25 cellular contexts compared by ENCODE assay signal in the genomic region with DNA sequence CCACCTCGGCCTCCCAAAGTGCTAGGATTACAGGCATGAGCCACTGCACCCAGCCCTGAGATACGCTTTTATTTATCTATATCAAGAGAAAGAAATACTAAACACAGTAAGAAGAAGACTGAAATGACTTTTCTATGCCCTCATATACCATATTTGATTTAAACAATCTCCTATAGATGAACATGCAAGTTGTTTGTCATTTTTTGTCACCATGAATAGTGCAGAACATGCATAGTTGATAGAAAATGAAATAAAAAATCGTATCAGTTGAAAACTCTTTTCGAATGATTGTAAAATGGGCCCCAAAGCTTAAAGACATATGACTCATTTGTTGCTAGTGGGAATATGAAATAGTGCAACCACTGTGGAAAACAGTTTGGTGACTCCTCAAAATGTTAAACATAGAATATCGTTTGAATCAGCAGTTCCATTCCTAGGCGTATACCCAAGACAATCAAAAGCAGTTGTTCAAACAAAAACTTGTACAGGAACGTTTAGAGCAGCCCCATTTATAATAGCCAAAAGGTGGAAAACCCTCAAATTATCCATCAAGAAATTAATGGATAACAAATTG.
DNase-seq lines count a peak whose midpoint lies in the region; ATAC-seq and TF ChIP-seq lines count a peak whose summit lies in the region.
"Had no signal": no experiment of that assay in that cellular context is flagged by ENCODE, and none has a peak within 500 bp of the region (broad histone marks: within the 10 kb centered on the region; RNA-seq: fewer than 3 reads in every experiment).

No MANE protein-coding gene starts in this region.

- intact Hi-C loops in activated naive CD4-positive, alpha-beta T cell treated with anti-CD3 and anti-CD28 coated beads for 36 hours (cut with micrococcal nuclease) = no loop called here

- H3K4me1 Mint-ChIP-seq in activated naive CD4-positive, alpha-beta T cell treated with anti-CD3 and anti-CD28 coated beads for 36 hours (ENCODE audit: low read depth) = peaks cover 13% of the 10 kb centered on the region
- H3K4me1 Mint-ChIP-seq in activated naive CD4-positive, alpha-beta T cell treated with anti-CD3 and anti-CD28 coated beads, Interleukin-2, amount 10 ng/mL, durations not matched to agents 7 days and 5 days = no peaks in the 10 kb centered on the region

- no peak for ATAC-seq in HG02973 (IDR thresholded peaks at IDR 0.05; ENCODE audit: unreplicated experiment)
- no peak for ATAC-seq in GM19328 (IDR thresholded peaks at IDR 0.05; ENCODE audit: unreplicated experiment)
- ATAC-seq: HCT116, Panc1 had no signal

- CTCF ChIA-PET in activated naive CD4-positive, alpha-beta T cell treated with anti-CD3 and anti-CD28 coated beads for 36 hours (lab: Charles Lee) = interaction anchor here (0.7 to 1.1 kb wide), 2 partner anchors 35 to 60 kb away, joined by 3 read pairs; no protein-coding TSS in a partner anchor
- CTCF ChIA-PET in activated naive CD4-positive, alpha-beta T cell treated with anti-CD3 and anti-CD28 coated beads, Interleukin-2, amount 10 ng/mL, durations not matched to agents 7 days and 5 days (lab: Charles Lee) = no interaction called here

- no peak for TF ChIP-seq CTCF in fibroblast of mammary gland (conservative IDR thresholded peaks at IDR 0.05; ENCODE audit: control insufficient read depth, insufficient read depth, low read depth, low read length)

- H3K36me3 Mint-ChIP-seq in activated naive CD4-positive, alpha-beta T cell treated with anti-CD3 and anti-CD28 coated beads for 36 hours (ENCODE audit: low read depth) = no peaks in the 10 kb centered on the region
- H3K36me3 Mint-ChIP-seq in activated naive CD4-positive, alpha-beta T cell treated with anti-CD3 and anti-CD28 coated beads, Interleukin-2, amount 10 ng/mL, durations not matched to agents 7 days and 5 days = no peaks in the 10 kb centered on the region

- no peak overlapping the region for H3K4me3 Mint-ChIP-seq in activated naive CD4-positive, alpha-beta T cell treated with anti-CD3 and anti-CD28 coated beads for 36 hours
- no peak overlapping the region for H3K4me3 Mint-ChIP-seq in activated naive CD4-positive, alpha-beta T cell treated with anti-CD3 and anti-CD28 coated beads, Interleukin-2, amount 10 ng/mL, durations not matched to agents 7 days and 5 days
- H3K4me3 Mint-ChIP-seq: CD14-positive monocyte, nephron progenitor cell had no signal

- no peak for DNase-seq in activated naive CD4-positive, alpha-beta T cell treated with anti-CD3 and anti-CD28 coated beads for 36 hours
- DNase-seq in activated naive CD4-positive, alpha-beta T cell treated with anti-CD3 and anti-CD28 coated beads, Interleukin-2, amount 10 ng/mL, durations not matched to agents 7 days and 5 days = no peak
- DNase-seq in RPMI7951 (ENCODE audit: low read depth) = peak; percentile 24
- peak; percentile 34 for DNase-seq in fibroblast of mammary gland (ENCODE audit: low read depth)
- DNase-seq in stimulated activated CD4-positive, alpha-beta T cell treated with anti-CD3 and anti-CD28 coated beads, Interleukin-1b, Interleukin-23, amount 100 ng/mL, for 48 hours = no peak
- DNase-seq: activated CD4-positive, alpha-beta T cell treated with anti-CD3 and anti-CD28 coated beads, Interleukin-2, amount 50 U/mL, for 48 hours; activated CD8-positive, alpha-beta memory T cell treated with anti-CD3 and anti-CD28 coated beads, Interleukin-2, amount 50 U/mL, for 48 hours; effector memory CD4-positive, alpha-beta T cell; erythroblast; mammary epithelial cell; NCI-H1694; NCI-H2171; NCI-H510A treated with DMSO at 0.1 percent for 48 hours; nephron progenitor cell; NK-92 treated with Interleukin-12 subunit alpha and Interleukin-12 subunit beta, amount 100 ng/mL, for 24 hours; ovary; retina; SHP77 treated with DMSO at 0.1 percent for 48 hours; T1000; trophoblast cell had no signal

- H3K27me3 Mint-ChIP-seq in activated naive CD4-positive, alpha-beta T cell treated with anti-CD3 and anti-CD28 coated beads for 36 hours (ENCODE audit: low read depth) = no peaks in the 10 kb centered on the region
- H3K27me3 Mint-ChIP-seq in activated naive CD4-positive, alpha-beta T cell treated with anti-CD3 and anti-CD28 coated beads, Interleukin-2, amount 10 ng/mL, durations not matched to agents 7 days and 5 days = peaks cover 9% of the 10 kb centered on the region

- no peaks in the 10 kb centered on the region for H3K9me3 Mint-ChIP-seq in activated naive CD4-positive, alpha-beta T cell treated with anti-CD3 and anti-CD28 coated beads for 36 hours
- no peaks in the 10 kb centered on the region for H3K9me3 Mint-ChIP-seq in activated naive CD4-positive, alpha-beta T cell treated with anti-CD3 and anti-CD28 coated beads, Interleukin-2, amount 10 ng/mL, durations not matched to agents 7 days and 5 days

- H3K4me3 ChIP-seq in fibroblast of mammary gland (ENCODE audit: control insufficient read depth, low read depth, low read length) = no peak overlapping the region
- H3K4me3 ChIP-seq: ovary had no signal

- peak overlapping the region; percentile 47 for H3K27ac Mint-ChIP-seq in activated naive CD4-positive, alpha-beta T cell treated with anti-CD3 and anti-CD28 coated beads for 36 hours
- H3K27ac Mint-ChIP-seq in activated naive CD4-positive, alpha-beta T cell treated with anti-CD3 and anti-CD28 coated beads, Interleukin-2, amount 10 ng/mL, durations not matched to agents 7 days and 5 days = no peak overlapping the region
- H3K27ac Mint-ChIP-seq: nephron progenitor cell had no signal

Comparison
In these comparisons a context has a peak if more than half of its experiments do, and no peak if none do; other contexts are left out.
1. DNase-seq: peak in RPMI7951 (single experiment) and fibroblast of mammary gland (single experiment); none in activated naive CD4-positive, alpha-beta T cell treated with anti-CD3 and anti-CD28 coated beads for 36 hours (single experiment), activated naive CD4-positive, alpha-beta T cell treated with anti-CD3 and anti-CD28 coated beads, Interleukin-2, amount 10 ng/mL, durations not matched to agents 7 days and 5 days (single experiment) and stimulated activated CD4-positive, alpha-beta T cell treated with anti-CD3 and anti-CD28 coated beads, Interleukin-1b, Interleukin-23, amount 100 ng/mL, for 48 hours (single experiment).